9 cellular contexts compared by ENCODE assay signal in the genomic region with DNA sequence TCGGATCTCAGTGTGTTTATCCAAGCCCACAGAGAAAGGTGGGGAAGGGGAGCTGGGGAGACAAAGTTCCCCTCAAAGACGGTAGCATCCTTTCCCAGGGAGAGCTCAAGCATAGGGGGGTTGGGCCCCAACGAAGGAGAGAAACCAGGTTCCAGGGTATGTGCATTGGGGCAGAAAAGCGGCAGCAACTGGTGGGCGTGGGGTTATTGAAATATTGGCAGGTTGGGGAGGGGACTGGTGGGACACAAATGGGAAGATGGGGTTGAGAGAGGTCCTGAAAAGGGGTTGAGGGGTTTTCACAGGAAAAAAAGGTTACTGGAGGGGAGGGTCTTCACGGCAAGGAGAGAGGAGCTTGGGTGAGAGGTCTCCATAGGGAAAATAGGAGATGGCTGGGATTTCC. TPM values are rescaled to one million over a fixed set of nuclear protein-coding genes. Genes with fewer than 3 reads are reported as not detected.
DNase-seq lines count a peak whose midpoint lies in the region; ATAC-seq and TF ChIP-seq lines count a peak whose summit lies in the region.
"Had no signal": no experiment of that assay in that cellular context is flagged by ENCODE, and none has a peak within 500 bp of the region (broad histone marks: within the 10 kb centered on the region; RNA-seq: fewer than 3 reads in every experiment).

No MANE protein-coding gene starts in this region.

- TF ChIP-seq CTCF in NB4 (IDR thresholded peaks at IDR 0.05; ENCODE audit: low read depth, low read length), result no peak
- TF ChIP-seq CTCF in upper lobe of right lung (IDR thresholded peaks at IDR 0.05), result no peak

- no peaks in the 10 kb centered on the region; the same call in 1 of the 2 replicates for H3K9me3 ChIP-seq in ES-I3 (ENCODE audit: control insufficient read depth, insufficient read depth, low read length)
- no peaks in the 10 kb centered on the region for H3K9me3 ChIP-seq in duodenal mucosa (ENCODE audit: control insufficient read depth in 1 of 2, low read length in 2 of 2)
- H3K9me3 ChIP-seq in neuron (ENCODE audit: low read length), result no peaks in the 10 kb centered on the region
- H3K9me3 ChIP-seq in upper lobe of right lung, result no peaks in the 10 kb centered on the region
- H3K9me3 ChIP-seq: pancreas, stomach had no signal

- H3K9ac ChIP-seq in ES-I3 (ENCODE audit: low read depth, low read length) (peak overlapping the region; percentile 67; the same call in 1 of the 2 replicates), duodenal mucosa (ENCODE audit: low read depth in 1 of 2, low read length in 2 of 2) (peak overlapping the region; percentile 46 to 47)

- H3K27me3 ChIP-seq in duodenal mucosa (ENCODE audit: control insufficient read depth in 1 of 2, insufficient read depth in 2 of 2, low read length in 2 of 2), result no peaks in the 10 kb centered on the region
- no peaks in the 10 kb centered on the region for H3K27me3 ChIP-seq in neuron (ENCODE audit: insufficient read depth, low read length)
- H3K27me3 ChIP-seq in upper lobe of right lung, result no peaks in the 10 kb centered on the region
- H3K27me3 ChIP-seq: pancreas, stomach had no signal

- no peak overlapping the region for H3K27ac ChIP-seq in duodenal mucosa (ENCODE audit: low read depth, low read length)
- no peak overlapping the region for H3K27ac ChIP-seq in upper lobe of right lung
- H3K27ac ChIP-seq: pancreas had no signal

- no peak overlapping the region for H2AFZ ChIP-seq in neuron (ENCODE audit: low read depth, low read length)

- H3K36me3 ChIP-seq in ES-I3 (ENCODE audit: insufficient read depth, low read length), result no peaks in the 10 kb centered on the region; the same call in 1 of the 2 replicates
- H3K36me3 ChIP-seq in duodenal mucosa (ENCODE audit: control insufficient read depth in 1 of 2, insufficient read depth in 2 of 2, low read length in 2 of 2), result no peaks in the 10 kb centered on the region
- no peaks in the 10 kb centered on the region for H3K36me3 ChIP-seq in neuron (ENCODE audit: insufficient read depth, low read length)
- no peaks in the 10 kb centered on the region for H3K36me3 ChIP-seq in upper lobe of right lung
- H3K36me3 ChIP-seq: pancreas, stomach had no signal

- H3K4me3 ChIP-seq in NB4 (ENCODE audit: low read depth, low read length) (peak overlapping the region; percentile 70), duodenal mucosa (ENCODE audit: low read depth in 1 of 2, low read length in 2 of 2) (peak overlapping the region; percentile 82 to 83), neuron (ENCODE audit: low read length) (peak overlapping the region; percentile 62), upper lobe of right lung (no peak overlapping the region)

- DNase-seq in NB4 (ENCODE audit: low read depth) (no peak), upper lobe of right lung (no peak)
- DNase-seq in NK-92 treated with Interleukin-12 subunit alpha and Interleukin-12 subunit beta, amount 100 ng/mL, for 24 hours (lab: John Stamatoyannopoulos, UW), result no peak
- DNase-seq: stomach had no signal

- ATAC-seq in GM19467 (IDR thresholded peaks at IDR 0.05; ENCODE audit: unreplicated experiment), result no peak
- ATAC-seq in upper lobe of right lung, result no peak
- ATAC-seq: pancreas had no signal

- H3K4me1 ChIP-seq in ES-I3 (ENCODE audit: insufficient read depth, low read length) (no peaks in the 10 kb centered on the region; the same call in 1 of the 2 replicates), duodenal mucosa (ENCODE audit: control insufficient read depth in 1 of 2, insufficient read depth in 2 of 2, low read length in 2 of 2) (peaks cover 8 to 10% of the 10 kb centered on the region in 2 donors), neuron (ENCODE audit: insufficient read depth, low read length) (peaks cover 28% of the 10 kb centered on the region), upper lobe of right lung (peaks cover 37% of the 10 kb centered on the region)

- intact Hi-C loops in upper lobe of right lung (cut with DNase I), result no loop called here

- TF ChIP-seq POLR2A in NB4 (IDR thresholded peaks at IDR 0.05; ENCODE audit: extremely low read depth, insufficient read length), result no peak

RNA-seq across cellular contexts. Expression of a gene that starts 1.0 kb away (rescaled TPM):
- 1.9 TPM for total RNA-seq in upper lobe of right lung

RNA-seq across cellular contexts. Expression of a gene that starts 17.8 kb away (rescaled TPM):
- total RNA-seq in upper lobe of right lung, result 85.7 TPM

RNA-seq across cellular contexts. Expression of a gene that starts 44.8 kb away (rescaled TPM):
- total RNA-seq in upper lobe of right lung, result 45.9 TPM

RNA-seq across cellular contexts. Expression of a gene that starts 49.8 kb away (rescaled TPM):
- total RNA-seq in upper lobe of right lung, result not detected
- total RNA-seq: pancreas, stomach had no signal
